Comparison of ENCODE assay signal across 18 cellular contexts in the genomic region with DNA sequence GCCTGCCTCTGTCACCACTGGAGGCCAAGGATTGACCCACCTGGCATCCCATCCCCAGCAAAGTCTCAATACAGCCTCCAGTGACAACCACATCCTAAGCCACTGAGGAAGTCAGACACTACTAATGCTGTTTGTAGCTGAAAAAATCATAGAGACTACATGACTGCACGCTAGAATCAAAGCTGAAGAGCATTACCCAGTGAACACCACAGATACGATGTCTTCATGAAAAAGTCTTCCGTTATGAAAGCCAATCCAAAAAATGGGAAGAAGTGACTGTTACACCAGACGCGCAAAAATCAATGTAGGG. TPM values are rescaled to one million over a fixed set of nuclear protein-coding genes. Genes with fewer than 3 reads are reported as not detected.
DNase-seq lines count a peak whose midpoint lies in the region; ATAC-seq, FAIRE-seq and TF ChIP-seq lines count a peak whose summit lies in the region.
"Had no signal": no experiment of that assay in that cellular context is flagged by ENCODE, and none has a peak within 500 bp of the region (broad histone marks: within the 10 kb centered on the region; RNA-seq: fewer than 3 reads in every experiment).

No MANE protein-coding gene starts in this region.

- H3K4me2 ChIP-seq in GM23338, result no peak overlapping the region

- H3K79me2 ChIP-seq in GM23338 (replicated peaks; ENCODE audit: insufficient read depth), result no peaks in the 10 kb centered on the region

- intact Hi-C loops in natural killer cell (cut with micrococcal nuclease) (no loop called here), adrenal gland (cut with DNase I) (no loop called here), pancreas (cut with DNase I) (no loop called here)

- H3K4me1 ChIP-seq in adrenal gland (replicated peaks in 1 of 2), result peaks cover 16 to 44% of the 10 kb centered on the region in 2 donors
- H3K4me1 ChIP-seq in GM23338 (ENCODE audit: insufficient read depth), result no peaks in the 10 kb centered on the region; the same call in 1 of the 2 replicates
- peaks cover 0 to 16% (median 3%) of the 10 kb centered on the region in 3 donors for H3K4me1 ChIP-seq in pancreas

- peak; percentile 8 for DNase-seq in natural killer cell treated with Interleukin-12 subunit alpha and Interleukin-12 subunit beta and Interleukin-15 and Interleukin-18, amount 100 ng/mL, for 72 hours (ENCODE audit: low spot score)
- no peak for DNase-seq in natural killer cell
- DNase-seq in adrenal gland, result no peak
- DNase-seq in neural crest cell (ENCODE audit: low read depth, low spot score), result no peak
- DNase-seq in GF-D8 (lab: John Stamatoyannopoulos, UW), result no peak
- no peak for DNase-seq in GM23338 (ENCODE audit: low spot score)
- DNase-seq in pancreas, result no peak
- DNase-seq: C1 segment of cervical spinal cord; CD4-positive, alpha-beta T cell; DMS79; GDM1 had no signal

- peak overlapping the region in 3 of 5 donors; percentile 48 to 81 (median 74) for H3K27ac ChIP-seq in adrenal gland
- no peak overlapping the region for H3K27ac ChIP-seq in GM23338 (ENCODE audit: low read depth)
- H3K27ac ChIP-seq in pancreas, result no peak overlapping the region

- H3K9me2 ChIP-seq in GM23338 (ENCODE audit: insufficient read depth), result no peaks in the 10 kb centered on the region

- no peak overlapping the region for H3K4me3 Mint-ChIP-seq in natural killer cell treated with Interleukin-12 subunit alpha and Interleukin-12 subunit beta and Interleukin-15 and Interleukin-18, amount 100 ng/mL, for 72 hours
- H3K4me3 Mint-ChIP-seq in natural killer cell (no peak overlapping the region), neural crest cell (no peak overlapping the region), GM23338 (no peak overlapping the region)
- H3K4me3 Mint-ChIP-seq: B cell; CD4-positive, alpha-beta T cell had no signal

- ATAC-seq in natural killer cell treated with Interleukin-12 subunit alpha and Interleukin-12 subunit beta and Interleukin-15 and Interleukin-18, amount 100 ng/mL, for 72 hours, result no peak
- ATAC-seq in natural killer cell (no peak), GM23338 (no peak), pancreas (no peak)

- H3K9me3 Mint-ChIP-seq in natural killer cell treated with Interleukin-12 subunit alpha and Interleukin-12 subunit beta and Interleukin-15 and Interleukin-18, amount 100 ng/mL, for 72 hours, result no peaks in the 10 kb centered on the region
- no peaks in the 10 kb centered on the region for H3K9me3 Mint-ChIP-seq in natural killer cell
- no peaks in the 10 kb centered on the region for H3K9me3 Mint-ChIP-seq in neural crest cell
- H3K9me3 Mint-ChIP-seq in GM23338, result peaks cover 2% of the 10 kb centered on the region; the same call in 1 of the 3 replicates
- H3K9me3 Mint-ChIP-seq: CD4-positive, alpha-beta T cell had no signal

- no peaks in the 10 kb centered on the region for H3K36me3 Mint-ChIP-seq in natural killer cell treated with Interleukin-12 subunit alpha and Interleukin-12 subunit beta and Interleukin-15 and Interleukin-18, amount 100 ng/mL, for 72 hours
- H3K36me3 Mint-ChIP-seq in natural killer cell (no peaks in the 10 kb centered on the region), neural crest cell (ENCODE audit: low read depth) (no peaks in the 10 kb centered on the region), GM23338 (ENCODE audit: low read depth) (no peaks in the 10 kb centered on the region)

- no peak overlapping the region for H2AFZ ChIP-seq in GM23338

- H3K9me3 ChIP-seq in adrenal gland (replicated peaks in 1 of 3), result no peaks in the 10 kb centered on the region
- no peaks in the 10 kb centered on the region for H3K9me3 ChIP-seq in pancreas
- H3K9me3 ChIP-seq: HAP-1 had no signal

- H3K36me3 ChIP-seq in adrenal gland (replicated peaks in 1 of 2) (no peaks in the 10 kb centered on the region), GM23338 (ENCODE audit: insufficient read depth) (no peaks in the 10 kb centered on the region), pancreas (no peaks in the 10 kb centered on the region)
- H3K36me3 ChIP-seq: HAP-1 had no signal

- 90 to 97% (median 93%) methylated on average over 5 of the region's 5 CpGs for WGBS in adrenal gland, 4 donors
- WGBS in pancreas, 2 donors, result 89 to 93% methylated on average over 5 of the region's 5 CpGs

- H3K4me3 ChIP-seq in adrenal gland, result no peak overlapping the region
- no peak overlapping the region for H3K4me3 ChIP-seq in GM23338
- no peak overlapping the region for H3K4me3 ChIP-seq in pancreas
- H3K4me3 ChIP-seq: HAP-1 had no signal

- H3F3A ChIP-seq in GM23338 (replicated peaks; ENCODE audit: low read depth), result 0 out of 2 replicates have a peak, but pooled peaks cover 4% of the 10 kb centered on the region

- peaks cover 10 to 15% of the 10 kb centered on the region in 2 donors for H3K27me3 Mint-ChIP-seq in natural killer cell treated with Interleukin-12 subunit alpha and Interleukin-12 subunit beta and Interleukin-15 and Interleukin-18, amount 100 ng/mL, for 72 hours
- H3K27me3 Mint-ChIP-seq in natural killer cell (ENCODE audit: low read depth in 2 of 2), result peaks cover 16 to 17% of the 10 kb centered on the region in 2 donors
- H3K27me3 Mint-ChIP-seq in neural crest cell (ENCODE audit: low read depth), result peaks cover 15% of the 10 kb centered on the region
- peaks cover 11% of the 10 kb centered on the region for H3K27me3 Mint-ChIP-seq in GM23338 (ENCODE audit: insufficient read depth, low read depth, poor library complexity)

- H3K27ac Mint-ChIP-seq in natural killer cell treated with Interleukin-12 subunit alpha and Interleukin-12 subunit beta and Interleukin-15 and Interleukin-18, amount 100 ng/mL, for 72 hours, result no peak overlapping the region
- H3K27ac Mint-ChIP-seq in natural killer cell (no peak overlapping the region), neural crest cell (ENCODE audit: unreplicated experiment) (peak overlapping the region; percentile 50), GM23338 (no peak overlapping the region)
- H3K27ac Mint-ChIP-seq: CD4-positive, alpha-beta T cell had no signal

- H3K4me1 Mint-ChIP-seq in natural killer cell treated with Interleukin-12 subunit alpha and Interleukin-12 subunit beta and Interleukin-15 and Interleukin-18, amount 100 ng/mL, for 72 hours (ENCODE audit: low read depth in 2 of 2), result peaks cover 4 to 20% of the 10 kb centered on the region in 2 donors
- H3K4me1 Mint-ChIP-seq in natural killer cell (peaks cover 10 to 11% of the 10 kb centered on the region in 2 donors), neural crest cell (peaks cover 10% of the 10 kb centered on the region), GM23338 (no peaks in the 10 kb centered on the region)

- no peak for TF ChIP-seq POLR2A in adrenal gland (IDR thresholded peaks at IDR 0.05)

- H3K27me3 ChIP-seq in adrenal gland (no peaks in the 10 kb centered on the region), GM23338 (ENCODE audit: insufficient read depth) (no peaks in the 10 kb centered on the region), pancreas (no peaks in the 10 kb centered on the region)

- no peak for FAIRE-seq in pancreas (lab: Jason Lieb, UNC)
- FAIRE-seq: A204.1, GM18507, H1, HepG2, HTR-8/SVneo had no signal

- no peaks in the 10 kb centered on the region for H4K20me1 ChIP-seq in GM23338 (replicated peaks; ENCODE audit: insufficient read depth)

- TF ChIP-seq CTCF in natural killer cell (IDR thresholded peaks at IDR 0.05) (no peak), adrenal gland (IDR thresholded peaks at IDR 0.05) (no peak), neural crest cell (conservative IDR thresholded peaks at IDR 0.05) (no peak), GM23338 (conservative IDR thresholded peaks at IDR 0.05; ENCODE audit: low read depth in 2 of 2) (no peak), pancreas (IDR thresholded peaks at IDR 0.05) (no peak)

RNA-seq across cellular contexts. Expression of gene NUP62, which starts 11.1 kb away (rescaled TPM):
- total RNA-seq in natural killer cell treated with Interleukin-12 subunit alpha and Interleukin-12 subunit beta and Interleukin-15 and Interleukin-18, amount 100 ng/mL, for 72 hours, result 100 to 1,000 TPM; 109 to 187 TPM
- total RNA-seq in natural killer cell (10 to 100 TPM; 34.2 to 57.4 (median 40.9) TPM), adrenal gland (10 to 100 TPM; 29.3 to 71.8 (median 56.1) TPM), neural crest cell (127 and 141 TPM in 2 replicates), pancreas (10 to 100 TPM; 11.4 to 26.4 (median 15.0) TPM)
- polyA plus RNA-seq in adrenal gland (10 to 100 TPM; 26.4 to 47.8 (median 31.9) TPM), GM23338 (2016; fragmentation: Nextera tagmentation; extraction: Ambion mirVana) (54.0 and 55.5 TPM in 2 replicates), pancreas (10 to 100 TPM; 19.6 to 20.7 TPM)
- 87.7 and 99.4 TPM in 2 replicates for total RNA-seq in GM23338 (2014; rRNA removed; shearing (Covaris generic))

RNA-seq across cellular contexts. Expression of gene ATF5, which starts 11.4 kb away (rescaled TPM):
- total RNA-seq in natural killer cell treated with Interleukin-12 subunit alpha and Interleukin-12 subunit beta and Interleukin-15 and Interleukin-18, amount 100 ng/mL, for 72 hours, result 10 to 100 TPM; 12.1 to 12.4 TPM
- total RNA-seq in natural killer cell (10 to 100 TPM; 11.7 to 15.4 (median 14.2) TPM), adrenal gland (100 to 1,000 TPM in 1 of 8 donors, 10 to 100 TPM in 7; 16.2 to 103 (median 48.7) TPM), neural crest cell (23.4 and 24.2 TPM in 2 replicates), pancreas (10 to 100 TPM in 3 of 6 donors, 1 to 10 TPM in 3; 8.2 to 16.6 (median 11.2) TPM)
- polyA plus RNA-seq in adrenal gland (100 to 1,000 TPM in 1 of 3 donors, 10 to 100 TPM in 2; 67.3 to 114 (median 95.7) TPM), GM23338 (2016; fragmentation: Nextera tagmentation; extraction: Ambion mirVana) (9.6 and 10.3 TPM in 2 replicates), pancreas (10 to 100 TPM; 16.0 to 25.7 TPM)
- total RNA-seq in GM23338 (2014; rRNA removed; shearing (Covaris generic)), result 7.4 and 8.2 TPM in 2 replicates

RNA-seq across cellular contexts. Expression of gene SIGLEC11, which starts 20.5 kb away (rescaled TPM):
- total RNA-seq in natural killer cell treated with Interleukin-12 subunit alpha and Interleukin-12 subunit beta and Interleukin-15 and Interleukin-18, amount 100 ng/mL, for 72 hours, result not detected
- under 1 TPM in 2 of 3 donors, not detected in 1; 0.40 to 0.75 TPM for total RNA-seq in natural killer cell
- total RNA-seq in adrenal gland, result 100 to 1,000 TPM in 2 of 8 donors, 10 to 100 TPM in 6; 11.7 to 140 (median 53.6) TPM
- 10 to 100 TPM; 11.2 to 27.6 (median 20.9) TPM for polyA plus RNA-seq in adrenal gland
- not detected in 2 replicates for total RNA-seq in neural crest cell
- not detected in 2 replicates for total RNA-seq in GM23338 (2014; rRNA removed; shearing (Covaris generic))
- polyA plus RNA-seq in GM23338 (2016; fragmentation: Nextera tagmentation; extraction: Ambion mirVana), result not detected in 2 replicates
- 10 to 100 TPM in 1 of 6 donors, 1 to 10 TPM in 3, under 1 TPM in 2; 0.14 to 26.5 (median 1.6) TPM for total RNA-seq in pancreas
- polyA plus RNA-seq in pancreas, result 1 to 10 TPM in 1 of 2 donors, under 1 TPM in 1; 0.35 to 5.1 TPM
- total RNA-seq: B cell, H1, HepG2 had no signal
- polyA plus RNA-seq: HepG2 had no signal

RNA-seq across cellular contexts. Expression of gene IL4I1, which starts 43.8 kb away (rescaled TPM):
- total RNA-seq in natural killer cell treated with Interleukin-12 subunit alpha and Interleukin-12 subunit beta and Interleukin-15 and Interleukin-18, amount 100 ng/mL, for 72 hours, result 10 to 100 TPM in 1 of 2 donors, 1 to 10 TPM in 1; 2.4 to 15.1 TPM
- 1 to 10 TPM; 3.0 to 3.8 (median 3.4) TPM for total RNA-seq in natural killer cell
- 1 to 10 TPM in 5 of 8 donors, under 1 TPM in 3; 0.18 to 2.1 (median 1.2) TPM for total RNA-seq in adrenal gland
- 1 to 10 TPM in 2 of 3 donors, under 1 TPM in 1; 0.33 to 3.2 (median 2.1) TPM for polyA plus RNA-seq in adrenal gland
- 0.12 and 0.41 TPM in 2 replicates for total RNA-seq in neural crest cell
- 0.50 and 0.69 TPM in 2 replicates for total RNA-seq in GM23338 (2014; rRNA removed; shearing (Covaris generic))
- 0.57 and 0.60 TPM in 2 replicates for polyA plus RNA-seq in GM23338 (2016; fragmentation: Nextera tagmentation; extraction: Ambion mirVana)
- 1 to 10 TPM in 2 of 6 donors, under 1 TPM in 4; 0.23 to 4.0 (median 0.63) TPM for total RNA-seq in pancreas
- 1 to 10 TPM in 1 of 2 donors, under 1 TPM in 1; 0.45 to 1.1 TPM for polyA plus RNA-seq in pancreas
- total RNA-seq: HepG2 had no signal
- polyA plus RNA-seq: HepG2 had no signal

Comparison
In these comparisons a context has a peak if more than half of its experiments do, and no peak if none do; other contexts are left out.
1. H3K27ac ChIP-seq: peak in adrenal gland (3 of 5); none in GM23338 (single experiment) and pancreas (0 of 4).